8 cellular contexts compared by ENCODE assay signal in the genomic region with DNA sequence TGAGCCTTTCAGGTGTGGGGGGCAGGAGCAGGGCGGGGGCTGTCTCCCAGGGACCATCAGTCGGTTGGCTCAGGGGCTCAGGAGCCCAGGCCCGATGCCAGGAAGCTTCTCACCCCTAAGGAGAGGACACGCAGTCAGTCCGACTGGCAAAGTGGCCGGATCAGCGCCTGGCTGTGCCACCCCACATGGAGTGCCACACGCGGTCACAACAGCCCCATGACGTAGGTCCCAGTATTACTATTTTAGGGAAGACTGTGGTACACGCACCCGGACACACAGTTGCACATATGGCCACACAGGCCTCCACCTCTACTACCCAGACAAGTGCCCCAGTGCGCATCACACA. TPM values are rescaled to one million over a fixed set of nuclear protein-coding genes. Genes with fewer than 3 reads are reported as not detected.
DNase-seq lines count a peak whose midpoint lies in the region; ATAC-seq and TF ChIP-seq lines count a peak whose summit lies in the region.

No MANE protein-coding gene starts in this region.

- CTCF ChIA-PET in HEK293 (lab: Yijun Ruan, JAX), result interaction anchor here (0.9 to 1.9 kb wide), 2 partner anchors 18 to 59 kb away, joined by 3 to 7 read pairs; no protein-coding TSS in a partner anchor

- no peaks in the 10 kb centered on the region for H3K9me3 ChIP-seq in HEK293 (ENCODE audit: control insufficient read depth, insufficient read depth, low read depth, low read length)

- peaks cover 6% of the 10 kb centered on the region for H3K4me1 Mint-ChIP-seq in stimulated activated effector memory CD8-positive, alpha-beta T cell treated with anti-CD3 and anti-CD28 coated beads, Interleukin-12 subunit alpha, Interleukin-12 subunit beta, amount 100 ng/mL, for 72 hours

- H3K4me3 ChIP-seq in HEK293 (ENCODE audit: low read depth, low read length) (peak overlapping the region; percentile 68), WI38 (ENCODE audit: low read depth, low read length) (peak overlapping the region; percentile 61)

- H3K4me3 Mint-ChIP-seq in stimulated activated effector memory CD8-positive, alpha-beta T cell treated with anti-CD3 and anti-CD28 coated beads, Interleukin-12 subunit alpha, Interleukin-12 subunit beta, amount 100 ng/mL, for 72 hours, result peak overlapping the region; percentile 82

- H3K9me3 Mint-ChIP-seq in stimulated activated effector memory CD8-positive, alpha-beta T cell treated with anti-CD3 and anti-CD28 coated beads, Interleukin-12 subunit alpha, Interleukin-12 subunit beta, amount 100 ng/mL, for 72 hours, result no peaks in the 10 kb centered on the region

- H3K27ac ChIP-seq in HEK293 (ENCODE audit: extremely low read depth, low read depth, low read length), result no peak overlapping the region

- no peaks in the 10 kb centered on the region for H3K36me3 Mint-ChIP-seq in stimulated activated effector memory CD8-positive, alpha-beta T cell treated with anti-CD3 and anti-CD28 coated beads, Interleukin-12 subunit alpha, Interleukin-12 subunit beta, amount 100 ng/mL, for 72 hours

- ATAC-seq in left cardiac atrium, result peak; percentile 28 to 44
- no peak for ATAC-seq in stimulated activated effector memory CD8-positive, alpha-beta T cell treated with anti-CD3 and anti-CD28 coated beads, Interleukin-12 subunit alpha, Interleukin-12 subunit beta, amount 100 ng/mL, for 72 hours
- ATAC-seq in HG03139 (IDR thresholded peaks at IDR 0.05; ENCODE audit: unreplicated experiment), result no peak
- ATAC-seq in left colon, result no peak

- no peaks in the 10 kb centered on the region for H3K4me1 ChIP-seq in HEK293 (ENCODE audit: control insufficient read depth, insufficient read depth, low read length)

- TF ChIP-seq CTCF in HEK293 (tag by site-specific recombination; IDR thresholded peaks at IDR 0.05) (no peak), WI38 (IDR thresholded peaks at IDR 0.05; ENCODE audit: low read depth, low read length) (no peak)

- POLR2A ChIA-PET in HEK293 (lab: Yijun Ruan, JAX), result interaction anchor here (0.6 kb wide), 1 partner anchor 90 kb away, joined by 3 read pairs; no protein-coding TSS in a partner anchor

- intact Hi-C loops in left cardiac atrium (cut with DNase I) (loop anchor here (5.0 to 10.0 kb wide), 2 partner anchors 116 to 118 kb away; no protein-coding TSS in a partner anchor), left colon (cut with DNase I, micrococcal nuclease) (loop anchor here in 1 of 2 donors (10.0 kb wide), 1 partner anchor 118 kb away; no protein-coding TSS in a partner anchor)

- DNase-seq in left cardiac atrium (no peak), hypothalamus (lab: John Stamatoyannopoulos, UW) (no peak), NCI-H2196 treated with DMSO at 0.1 percent for 48 hours (lab: John Stamatoyannopoulos, UW; ENCODE audit: unreplicated experiment) (no peak), left colon (no peak)
- DNase-seq in stimulated activated effector memory CD8-positive, alpha-beta T cell treated with anti-CD3 and anti-CD28 coated beads, Interleukin-12 subunit alpha, Interleukin-12 subunit beta, amount 100 ng/mL, for 72 hours (ENCODE audit: low spot score in 2 of 2), result no peak

- H3K36me3 ChIP-seq in HEK293 (ENCODE audit: control insufficient read depth in 2 of 2, insufficient read depth in 1 of 2, low read length in 2 of 2), result no peaks in the 10 kb centered on the region

- H3K27ac Mint-ChIP-seq in stimulated activated effector memory CD8-positive, alpha-beta T cell treated with anti-CD3 and anti-CD28 coated beads, Interleukin-12 subunit alpha, Interleukin-12 subunit beta, amount 100 ng/mL, for 72 hours, result peak overlapping the region; percentile 45

TF ChIP-seq in HEK293, 187 proteins besides CTCF, POLR2A, EP300 and RAD21:
- TF ChIP-seq KLF16 (tag by site-specific recombination; IDR thresholded peaks at IDR 0.05) (no peak), ZNF76 (tag by site-specific recombination; IDR thresholded peaks at IDR 0.05; ENCODE audit: borderline replicate concordance, low read depth) (no peak), ZNF521 (tag by site-specific recombination; IDR thresholded peaks at IDR 0.05) (no peak), ZNF146 (tag by site-specific recombination; IDR thresholded peaks at IDR 0.05) (no peak), ZNF354C (tag by site-specific recombination; IDR thresholded peaks at IDR 0.05; ENCODE audit: borderline replicate concordance, low read depth) (no peak), ZNF561 (tag by site-specific recombination; IDR thresholded peaks at IDR 0.05; ENCODE audit: borderline replicate concordance) (no peak), BCL11A (tag by site-specific recombination; IDR thresholded peaks at IDR 0.05; ENCODE audit: low read depth) (no peak)

RNA-seq across cellular contexts. Expression of gene GRTP1, which starts 29.3 kb away (rescaled TPM):
- 1 to 10 TPM; 1.5 to 1.8 TPM for total RNA-seq in left cardiac atrium
- 10 to 100 TPM; 59.4 to 61.6 TPM for total RNA-seq in left colon

Comparison
In these comparisons a context has a peak if more than half of its experiments do, and no peak if none do; other contexts are left out.
1. ATAC-seq: peak in left cardiac atrium (2 of 2); none in stimulated activated effector memory CD8-positive, alpha-beta T cell treated with anti-CD3 and anti-CD28 coated beads, Interleukin-12 subunit alpha, Interleukin-12 subunit beta, amount 100 ng/mL, for 72 hours (single experiment), HG03139 (single experiment) and left colon (single experiment).
2. RNA of gene GRTP1, which starts 29.3 kb away (total RNA-seq): 59.4 to 61.6 TPM in left colon; 1.5 to 1.8 TPM in left cardiac atrium; every median in the first group is over 10 times any median in the second.